ENCODE assay signal across 8 cellular contexts in genomic region chr17:44007346-44008204, GRCh38. TPM values are rescaled to one million over a fixed set of nuclear protein-coding genes. Genes with fewer than 3 reads are reported as not detected.
DNase-seq lines count a peak whose midpoint lies in the region; ATAC-seq and TF ChIP-seq lines count a peak whose summit lies in the region.

No MANE protein-coding gene starts in this region.

- no peaks in the 10 kb centered on the region for H3K27me3 ChIP-seq in Loucy (ENCODE audit: insufficient read depth, low read length, poor library complexity, severe bottlenecking)
- H3K27me3 ChIP-seq in ectodermal cell (ENCODE audit: control insufficient read depth, insufficient read depth, low read length, poor library complexity, severe bottlenecking): peaks cover 42% of the 10 kb centered on the region
- H3K27me3 ChIP-seq in muscle layer of duodenum (ENCODE audit: low read depth, low read length): peaks cover 14% of the 10 kb centered on the region

- TF ChIP-seq CTCF in Loucy (conservative IDR thresholded peaks at IDR 0.05; ENCODE audit: low read length) (no peak), omental fat pad (IDR thresholded peaks at IDR 0.05) (no peak)

- H3K79me2 ChIP-seq in Loucy (ENCODE audit: insufficient read depth, low read length): no peaks in the 10 kb centered on the region

- no peaks in the 10 kb centered on the region for H3K9me2 ChIP-seq in Loucy (replicated peaks; ENCODE audit: low read depth, low read length)

- no peaks in the 10 kb centered on the region for H3K9me3 ChIP-seq in Loucy (ENCODE audit: insufficient read depth, low read depth, low read length)
- no peaks in the 10 kb centered on the region for H3K9me3 ChIP-seq in ectodermal cell (ENCODE audit: control insufficient read depth, low read length)
- no peaks in the 10 kb centered on the region for H3K9me3 ChIP-seq in muscle layer of duodenum (ENCODE audit: control insufficient read depth in 1 of 2, low read length in 2 of 2)

- H3K27ac ChIP-seq in ectodermal cell (ENCODE audit: insufficient read depth, low read depth, low read length, poor library complexity, severe bottlenecking) (no peak overlapping the region), muscle layer of duodenum (ENCODE audit: low read length) (no peak overlapping the region)

- H2AFZ ChIP-seq in Loucy (ENCODE audit: low read length): peak overlapping the region; percentile 59; the same call in 1 of the 2 replicates

- WGBS in ectodermal cell, 2 experiments: 8% methylated on average over 37 of the region's 37 CpGs

- H3K9ac ChIP-seq in Loucy (ENCODE audit: low read depth, low read length, poor library complexity, severe bottlenecking): no peak overlapping the region

- ATAC-seq in omental fat pad (ENCODE audit: low FRiP score): no peak
- no peak for ATAC-seq in GM21447 (IDR thresholded peaks at IDR 0.05; ENCODE audit: unreplicated experiment)
- no peak for ATAC-seq in HG03439 (IDR thresholded peaks at IDR 0.05; ENCODE audit: unreplicated experiment)

- peaks cover 9% of the 10 kb centered on the region for H3K4me1 ChIP-seq in Loucy (ENCODE audit: insufficient read depth, low read length, poor library complexity, severe bottlenecking)
- peaks cover 17% of the 10 kb centered on the region for H3K4me1 ChIP-seq in ectodermal cell (ENCODE audit: control insufficient read depth, insufficient read depth, low read length)
- peaks cover 0 to 28% of the 10 kb centered on the region in 2 donors for H3K4me1 ChIP-seq in muscle layer of duodenum (ENCODE audit: control insufficient read depth in 1 of 2, insufficient read depth in 2 of 2, low read length in 2 of 2)

- no peaks in the 10 kb centered on the region for H3F3A ChIP-seq in Loucy (ENCODE audit: low read depth)

- peak overlapping the region; percentile 81 for H3K4me2 ChIP-seq in Loucy (ENCODE audit: low read depth, low read length, poor library complexity, severe bottlenecking)

- H4K20me1 ChIP-seq in Loucy (ENCODE audit: insufficient read depth, low read length, poor library complexity, severe bottlenecking): no peaks in the 10 kb centered on the region

- H3K36me3 ChIP-seq in Loucy (ENCODE audit: insufficient read depth, low read length) (no peaks in the 10 kb centered on the region), ectodermal cell (ENCODE audit: control insufficient read depth, insufficient read depth, low read length) (no peaks in the 10 kb centered on the region), muscle layer of duodenum (ENCODE audit: control insufficient read depth in 1 of 2, insufficient read depth in 2 of 2, low read length in 2 of 2) (peaks cover 6 to 19% of the 10 kb centered on the region in 2 donors)

- DNase-seq in GM03348 (ENCODE audit: low spot score) (peak; percentile 41), omental fat pad (ENCODE audit: low spot score) (no peak), mesenteric fat pad (ENCODE audit: low spot score) (no peak)

- H3K4me3 ChIP-seq in Loucy (ENCODE audit: low read length, poor library complexity, severe bottlenecking): peak overlapping the region; percentile 67
- H3K4me3 ChIP-seq in ectodermal cell (ENCODE audit: insufficient read depth, low read depth, low read length): peak overlapping the region; percentile 78
- H3K4me3 ChIP-seq in muscle layer of duodenum (ENCODE audit: low read depth in 1 of 2, low read length in 2 of 2): peak overlapping the region; percentile 37 to 78

RNA-seq across cellular contexts. Expression of gene NAGS, which starts 3.2 kb away (rescaled TPM):
- 0.91 TPM for polyA plus RNA-seq in ectodermal cell (2013, experiment 1 of 4)
- 0.85 TPM for polyA plus RNA-seq in ectodermal cell (2013, experiment 2 of 4)
- polyA plus RNA-seq in ectodermal cell (2013, experiment 3 of 4): 1.5 TPM
- polyA plus RNA-seq in ectodermal cell (2013, experiment 4 of 4): 1.1 TPM
- total RNA-seq in omental fat pad (1 to 10 TPM in 1 of 4 donors, under 1 TPM in 3; 0.37 to 1.6 (median 0.77) TPM), mesenteric fat pad (0.80 TPM)

RNA-seq across cellular contexts. Expression of gene TMEM101, which starts 7.2 kb away (rescaled TPM):
- 35.4 TPM for polyA plus RNA-seq in ectodermal cell (2013, experiment 1 of 4)
- polyA plus RNA-seq in ectodermal cell (2013, experiment 2 of 4): 40.2 TPM
- polyA plus RNA-seq in ectodermal cell (2013, experiment 3 of 4): 32.5 TPM
- polyA plus RNA-seq in ectodermal cell (2013, experiment 4 of 4): 39.3 TPM
- total RNA-seq in omental fat pad (10 to 100 TPM; 17.3 to 37.0 (median 26.8) TPM), mesenteric fat pad (15.4 TPM)

RNA-seq across cellular contexts. Expression of gene PYY, which starts 53.8 kb away (rescaled TPM):
- not detected for polyA plus RNA-seq in ectodermal cell (2013, experiment 1 of 4)
- not detected for polyA plus RNA-seq in ectodermal cell (2013, experiment 2 of 4)
- 0.75 TPM for polyA plus RNA-seq in ectodermal cell (2013, experiment 3 of 4)
- polyA plus RNA-seq in ectodermal cell (2013, experiment 4 of 4): 0.69 TPM
- total RNA-seq in omental fat pad (not detected), mesenteric fat pad (not detected)

RNA-seq across cellular contexts. Expression of gene LSM12, which starts 58.9 kb away (rescaled TPM):
- 76.3 TPM for polyA plus RNA-seq in ectodermal cell (2013, experiment 1 of 4)
- 74.7 TPM for polyA plus RNA-seq in ectodermal cell (2013, experiment 2 of 4)
- polyA plus RNA-seq in ectodermal cell (2013, experiment 3 of 4): 56.0 TPM
- 60.3 TPM for polyA plus RNA-seq in ectodermal cell (2013, experiment 4 of 4)
- total RNA-seq in omental fat pad (10 to 100 TPM; 24.6 to 52.9 (median 47.4) TPM), mesenteric fat pad (55.4 TPM)
